Comparison of ENCODE assay signal across 8 cellular contexts in the genomic region with DNA sequence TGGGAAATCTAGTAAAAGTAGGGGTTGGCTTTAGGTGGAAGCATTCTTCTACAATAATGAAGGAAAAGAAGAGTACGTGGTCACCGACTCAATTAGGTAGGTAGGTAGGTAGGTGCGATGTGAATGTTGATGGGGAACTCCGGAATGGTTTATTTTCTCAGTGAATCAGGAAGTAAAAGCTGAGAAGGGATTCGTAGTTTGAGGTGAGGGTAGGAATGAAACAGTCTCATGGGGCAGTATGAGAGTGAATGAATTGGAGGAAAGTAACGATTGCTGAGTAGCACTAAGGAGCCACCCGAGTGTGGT. TPM values are rescaled to one million over a fixed set of nuclear protein-coding genes. Genes with fewer than 3 reads are reported as not detected.
DNase-seq lines count a peak whose midpoint lies in the region; ATAC-seq, FAIRE-seq and TF ChIP-seq lines count a peak whose summit lies in the region.

No MANE protein-coding gene starts in this region.

- H2BK15ac ChIP-seq in mesenchymal stem cell (ENCODE audit: low read depth, poor library complexity, severe bottlenecking) = no peak overlapping the region

- no peak overlapping the region for H2BK120ac ChIP-seq in mesenchymal stem cell (ENCODE audit: low read depth, low read length)

- H4K8ac ChIP-seq in mesenchymal stem cell (ENCODE audit: low read length) = peak overlapping the region; percentile 30

- H3K27me3 ChIP-seq in K562 (ENCODE audit: control insufficient read depth in 2 of 2, insufficient read depth in 2 of 2, low read length in 2 of 2) (no peaks in the 10 kb centered on the region), mesenchymal stem cell (ENCODE audit: control insufficient read depth in 1 of 2, insufficient read depth in 1 of 2, low read length in 2 of 2) (no peaks in the 10 kb centered on the region)

- H3K36me3 ChIP-seq in K562 (ENCODE audit: control insufficient read depth, insufficient read depth, low read length) (peaks cover 30% of the 10 kb centered on the region; the same call in 1 of the 3 replicates), mesenchymal stem cell (ENCODE audit: control insufficient read depth in 1 of 2, insufficient read depth in 2 of 2, low read depth in 1 of 2, low read length in 2 of 2) (peaks cover 31 to 37% of the 10 kb centered on the region in 2 experiments)

- H3K18ac ChIP-seq in mesenchymal stem cell (ENCODE audit: low read depth in 1 of 2, low read length in 2 of 2) = no peak overlapping the region

- H3K14ac ChIP-seq in mesenchymal stem cell (ENCODE audit: low read length in 2 of 2) = no peak overlapping the region

- H3K4ac ChIP-seq in mesenchymal stem cell (ENCODE audit: low read depth in 1 of 2, low read length in 2 of 2) = no peak overlapping the region

- no peak overlapping the region for H2BK5ac ChIP-seq in mesenchymal stem cell (ENCODE audit: low read depth, low read length, poor library complexity, severe bottlenecking)

- H2BK12ac ChIP-seq in mesenchymal stem cell (ENCODE audit: low read length in 2 of 2) = no peak overlapping the region

- H2AK5ac ChIP-seq in mesenchymal stem cell (ENCODE audit: low read length, severe bottlenecking) = no peak overlapping the region

- POLR2A ChIA-PET in K562 (lab: Yijun Ruan, JAX) = interaction anchor here (0.6 to 2.8 kb wide), 7 partner anchors 11 to 83 kb away, joined by 3 to 14 read pairs (median 5); no protein-coding TSS in a partner anchor

- H3K23ac ChIP-seq in mesenchymal stem cell (ENCODE audit: low read length in 2 of 2) = no peak overlapping the region

- no peak for TF ChIP-seq EP300 in K562 (IDR thresholded peaks at IDR 0.05; ENCODE audit: low read length)

- H3K4me2 ChIP-seq in K562 (ENCODE audit: insufficient read depth, low read length) (peak overlapping the region; percentile 92), mesenchymal stem cell (ENCODE audit: low read length, poor library complexity, severe bottlenecking) (peak overlapping the region; percentile 68)

- TF ChIP-seq CTCF in 22Rv1 (IDR thresholded peaks at IDR 0.05) = no peak
- TF ChIP-seq CTCF in K562 (IDR thresholded peaks at IDR 0.05 in 2 of 3, conservative IDR thresholded peaks at IDR 0.05 in 1 of 3; ENCODE audit: insufficient read depth in 2 of 3, low read depth in 1 of 3, low read length in 3 of 3) = no peak

- CTCF ChIA-PET in K562 (lab: Yijun Ruan, JAX; ENCODE audit: low intra/inter-chr PET ratio) = interaction anchor here (0.6 to 1.4 kb wide), 3 partner anchors 17 to 99 kb away, joined by 3 to 4 read pairs (median 3); no protein-coding TSS in a partner anchor

- WGBS in K562 (ENCODE audit: insufficient coverage, low coverage, missing lambda C conversion rate) = 0% methylated on average over 7 of the region's 7 CpGs
- WGBS in mesenchymal stem cell = 7% methylated on average over 7 of the region's 7 CpGs

- H3K9ac ChIP-seq in K562 (ENCODE audit: insufficient read depth in 1 of 2, low read depth in 2 of 2, low read length in 2 of 2) (peak overlapping the region; percentile 86 to 87; a peak in 3 of 4 replicates), mesenchymal stem cell (ENCODE audit: low read length) (peak overlapping the region; percentile 66)

- peaks cover 6 to 30% of the 10 kb centered on the region in 2 experiments; a peak in 4 of 5 replicates for H3K4me1 ChIP-seq in K562 (replicated peaks in 1 of 2; ENCODE audit: control insufficient read depth in 2 of 2, insufficient read depth in 2 of 2, low read length in 2 of 2)
- H3K4me1 ChIP-seq in mesenchymal stem cell (ENCODE audit: control insufficient read depth, insufficient read depth, low read depth, low read length) = peaks cover 5% of the 10 kb centered on the region

- H2AFZ ChIP-seq in K562 (ENCODE audit: low read depth, low read length) = peak overlapping the region; percentile 90
- no peak overlapping the region for H2AFZ ChIP-seq in mesenchymal stem cell (ENCODE audit: low read depth, low read length)

- in situ Hi-C loops in K562 (cut with MboI) = no loop called here
- in situ Hi-C loops in ACHN (cut with HindIII; ENCODE audit: low pct_ligation_motif_present, low pct_unique_long_range_greater_than_20kb, low sequenced_read_pairs) = no loop called here

- H3K27ac ChIP-seq in 22Rv1 = peak overlapping the region; percentile 96
- peak overlapping the region; percentile 95 for H3K27ac ChIP-seq in K562 (ENCODE audit: extremely low read depth, low read depth, low read length)
- H3K27ac ChIP-seq in mesenchymal stem cell (ENCODE audit: low read length, poor library complexity, severe bottlenecking) = peak overlapping the region; percentile 28

- no peak for TF ChIP-seq POLR2A in K562 (conservative IDR thresholded peaks at IDR 0.05)
- TF ChIP-seq POLR2A in GM12892 (IDR thresholded peaks at IDR 0.05; ENCODE audit: low read depth, low read length) = no peak

- H4K20me1 ChIP-seq in K562 (replicated peaks; ENCODE audit: control insufficient read depth, insufficient read depth, low read length) = 0 out of 2 replicates have a peak, but pooled peaks cover 2% of the 10 kb centered on the region

- peak overlapping the region; percentile 59 for H3K4me3 ChIP-seq in K562
- H3K4me3 ChIP-seq in mesenchymal stem cell (ENCODE audit: insufficient read depth in 1 of 2, low read depth in 1 of 2, low read length in 2 of 2) = peak overlapping the region in 1 of 2 experiments; percentile 65

- no peak for DNase-seq in K562 (ENCODE audit: extremely low read depth in 1 of 4, low spot score in 3 of 4)
- no peak for DNase-seq in mesenchymal stem cell
- no peak for DNase-seq in ACHN
- no peak for DNase-seq in GM12892 (ENCODE audit: insufficient read length)
- DNase-seq in stimulated activated CD4-positive, alpha-beta T cell treated with anti-CD3 and anti-CD28 coated beads, Interleukin-12 subunit alpha, Interleukin-12 subunit beta, amount 100 ng/mL, for 4 hours = no peak

- BruUV-seq in K562 (replicated peaks; lab: Mats Ljungman, UMichigan) = no TSS peak

- no peaks in the 10 kb centered on the region for H3K9me1 ChIP-seq in K562 (ENCODE audit: control insufficient read depth, insufficient read depth, low read length)

- intact Hi-C loops in K562 (cut with micrococcal nuclease) = loop anchor here (1.0 to 5.0 kb wide), 6 partner anchors 18 to 164 kb away; no protein-coding TSS in a partner anchor

- ATAC-seq in HG02610 (IDR thresholded peaks at IDR 0.05; ENCODE audit: unreplicated experiment) = peak; percentile 44
- ATAC-seq in K562 = no peak
- no peak for ATAC-seq in HG03039 (IDR thresholded peaks at IDR 0.05; ENCODE audit: unreplicated experiment)

- H3K9me3 ChIP-seq in K562 (replicated peaks; ENCODE audit: control insufficient read depth, insufficient read depth, low read depth, low read length) (no peaks in the 10 kb centered on the region), mesenchymal stem cell (ENCODE audit: control insufficient read depth, low read length) (no peaks in the 10 kb centered on the region)

- FAIRE-seq in K562 (lab: Jason Lieb, UNC) = no peak
- no peak for FAIRE-seq in GM12892 (lab: Jason Lieb, UNC)

- H3K79me1 ChIP-seq in mesenchymal stem cell (replicated peaks; ENCODE audit: low read length, poor library complexity, severe bottlenecking) = peaks cover 2% of the 10 kb centered on the region

- TF ChIP-seq RAD21 in K562 (CRISPR knock-in tag; conservative IDR thresholded peaks at IDR 0.05 in 1 of 2, IDR thresholded peaks at IDR 0.05 in 1 of 2) = no peak

- no peak overlapping the region for H4K91ac ChIP-seq in mesenchymal stem cell (ENCODE audit: low read length)

- H3K79me2 ChIP-seq in K562 (ENCODE audit: control insufficient read depth, insufficient read depth, low read length) = no peaks in the 10 kb centered on the region

RNA-seq across cellular contexts. Expression of gene PER1, which starts 13.9 kb away (rescaled TPM):
- 48.2 and 140 TPM in 2 replicates for total RNA-seq in K562 (2011; cell fraction: chromatin; rRNA removed; ENCODE audit: low replicate concordance)
- 69.2 and 70.9 TPM in 2 replicates for total RNA-seq in K562 (2011; cell fraction: nucleolus; rRNA removed)
- 56.7 and 63.2 TPM in 2 replicates for total RNA-seq in K562 (2011; cell fraction: nucleoplasm; rRNA removed)
- total RNA-seq in K562 (2014; rRNA removed) (4.5 and 10.5 TPM in 2 replicates), K562 (2014; rRNA removed; fragmentation: Illumina TruSeq; extraction: Trizol) (1.3 and 2.1 TPM in 2 replicates), K562 (2015; rRNA removed; fragmentation: Illumina TruSeq; extraction: Trizol) (1.6 and 2.0 TPM in 2 replicates), K562 (2021) (24.4 and 26.0 TPM in 2 replicates)
- polyA plus RNA-seq in K562 (2011; rRNA removed) (3.4 and 11.1 TPM in 2 replicates), K562 (2014; fragmentation: Illumina TruSeq; extraction: Trizol) (6.7 and 11.2 TPM in 2 replicates), K562 (2014; fragmentation: Nextera tagmentation; extraction: Ambion mirVana) (under 1 TPM; 0.13 to 0.25 TPM), K562 (2014; rRNA removed) (11.0 TPM in 2 replicates)
- 2.9 and 4.2 TPM in 2 replicates for polyA plus RNA-seq in K562 (2011; cell fraction: cytosol; rRNA removed)
- 21.8 and 47.2 TPM in 2 replicates for polyA plus RNA-seq in K562 (2011; cell fraction: nucleus; rRNA removed)
- 8.0 and 12.4 TPM in 2 replicates for polyA plus RNA-seq in K562 (2012)
- polyA minus RNA-seq in K562 (2011; rRNA and poly(A)+ RNA removed) = 3.6 and 5.6 TPM in 2 replicates
- 14.1 and 21.2 TPM in 2 replicates for polyA minus RNA-seq in K562 (2011; cell fraction: cytosol; rRNA and poly(A)+ RNA removed)
- 17.4 and 17.8 TPM in 2 replicates for polyA minus RNA-seq in K562 (2011; cell fraction: nucleus; rRNA and poly(A)+ RNA removed)
- polyA plus RNA-seq in mesenchymal stem cell (2013, experiment 1 of 2) = 34.9 TPM
- 25.8 TPM for polyA plus RNA-seq in mesenchymal stem cell (2013, experiment 2 of 2)
- polyA plus RNA-seq in GM12892 (2012; ENCODE audit: missing spikeins) = 11.8 TPM

RNA-seq across cellular contexts. Expression of gene HES7, which starts 14.4 kb away (rescaled TPM):
- total RNA-seq in K562 (2011; cell fraction: chromatin; rRNA removed; ENCODE audit: low replicate concordance) = 0.51 and 1.1 TPM in 2 replicates
- 0.92 and 1.2 TPM in 2 replicates for total RNA-seq in K562 (2011; cell fraction: nucleolus; rRNA removed)
- 0.66 and 1.3 TPM in 2 replicates for total RNA-seq in K562 (2011; cell fraction: nucleoplasm; rRNA removed)
- total RNA-seq in K562 (2014; rRNA removed) (0.09 and 0.45 TPM in 2 replicates), K562 (2014; rRNA removed; fragmentation: Illumina TruSeq; extraction: Trizol) (0.22 TPM in 1 of 2 replicates, not detected in the other), K562 (2015; rRNA removed; fragmentation: Illumina TruSeq; extraction: Trizol) (not detected in 2 replicates), K562 (2021) (1.1 and 2.2 TPM in 2 replicates)
- polyA plus RNA-seq in K562 (2011; rRNA removed) (0.14 and 0.31 TPM in 2 replicates), K562 (2014; fragmentation: Illumina TruSeq; extraction: Trizol) (0.11 and 0.13 TPM in 2 replicates), K562 (2014; fragmentation: Nextera tagmentation; extraction: Ambion mirVana) (under 1 TPM; 0.03 to 0.06 TPM), K562 (2014; rRNA removed) (0.16 and 1.7 TPM in 2 replicates)
- polyA plus RNA-seq in K562 (2011; cell fraction: cytosol; rRNA removed) = 0.16 and 0.94 TPM in 2 replicates
- polyA plus RNA-seq in K562 (2011; cell fraction: nucleus; rRNA removed) = 1.4 and 3.3 TPM in 2 replicates
- 0.22 and 0.29 TPM in 2 replicates for polyA plus RNA-seq in K562 (2012)
- 0.11 TPM in 1 of 2 replicates, not detected in the other for polyA minus RNA-seq in K562 (2011; rRNA and poly(A)+ RNA removed)
- polyA minus RNA-seq in K562 (2011; cell fraction: cytosol; rRNA and poly(A)+ RNA removed) = not detected in 2 replicates
- polyA minus RNA-seq in K562 (2011; cell fraction: nucleus; rRNA and poly(A)+ RNA removed) = 0.56 and 0.94 TPM in 2 replicates
- 1.5 TPM for polyA plus RNA-seq in mesenchymal stem cell (2013, experiment 1 of 2)
- 1.4 TPM for polyA plus RNA-seq in mesenchymal stem cell (2013, experiment 2 of 2)
- polyA plus RNA-seq in GM12892 (2012; ENCODE audit: missing spikeins) = 0.21 TPM

RNA-seq across cellular contexts. Expression of gene ALOXE3, which starts 20.0 kb away (rescaled TPM):
- total RNA-seq in K562 (2011; cell fraction: chromatin; rRNA removed; ENCODE audit: low replicate concordance) = 0.12 TPM in 1 of 2 replicates, not detected in the other
- total RNA-seq in K562 (2011; cell fraction: nucleolus; rRNA removed) = not detected in 2 replicates
- total RNA-seq in K562 (2011; cell fraction: nucleoplasm; rRNA removed) = not detected in 2 replicates
- total RNA-seq in K562 (2014; rRNA removed) = not detected in 2 replicates
- total RNA-seq in K562 (2014; rRNA removed; fragmentation: Illumina TruSeq; extraction: Trizol) = not detected in 2 replicates
- total RNA-seq in K562 (2015; rRNA removed; fragmentation: Illumina TruSeq; extraction: Trizol) = 0.04 TPM in 1 of 2 replicates, not detected in the other
- total RNA-seq in K562 (2021) = not detected in 2 replicates
- polyA plus RNA-seq in K562 (2011; rRNA removed) = not detected in 2 replicates
- not detected in 2 replicates for polyA plus RNA-seq in K562 (2011; cell fraction: cytosol; rRNA removed)
- polyA plus RNA-seq in K562 (2011; cell fraction: nucleus; rRNA removed) = 0.03 and 0.06 TPM in 2 replicates
- polyA plus RNA-seq in K562 (2012) = 0.14 TPM in 1 of 2 replicates, not detected in the other
- polyA plus RNA-seq in K562 (2014; fragmentation: Illumina TruSeq; extraction: Trizol) = not detected in 2 replicates
- polyA plus RNA-seq in K562 (2014; fragmentation: Nextera tagmentation; extraction: Ambion mirVana) = not detected
- 0.04 TPM in 1 of 2 replicates, not detected in the other for polyA plus RNA-seq in K562 (2014; rRNA removed)
- not detected in 2 replicates for polyA minus RNA-seq in K562 (2011; rRNA and poly(A)+ RNA removed)
- polyA minus RNA-seq in K562 (2011; cell fraction: cytosol; rRNA and poly(A)+ RNA removed) = not detected in 2 replicates
- polyA minus RNA-seq in K562 (2011; cell fraction: nucleus; rRNA and poly(A)+ RNA removed) = not detected in 2 replicates
- 0.01 TPM for polyA plus RNA-seq in mesenchymal stem cell (2013, experiment 1 of 2)
- polyA plus RNA-seq in mesenchymal stem cell (2013, experiment 2 of 2) = not detected
- not detected for polyA plus RNA-seq in GM12892 (2012; ENCODE audit: missing spikeins)

RNA-seq across cellular contexts. Expression of gene VAMP2, which starts 24.4 kb away (rescaled TPM):
- total RNA-seq in K562 (2011; cell fraction: chromatin; rRNA removed; ENCODE audit: low replicate concordance) = 54.5 and 58.1 TPM in 2 replicates
- total RNA-seq in K562 (2011; cell fraction: nucleolus; rRNA removed) = 32.9 and 33.8 TPM in 2 replicates
- 75.0 and 137 TPM in 2 replicates for total RNA-seq in K562 (2011; cell fraction: nucleoplasm; rRNA removed)
- 5.9 and 6.0 TPM in 2 replicates for total RNA-seq in K562 (2014; rRNA removed)
- total RNA-seq in K562 (2014; rRNA removed; fragmentation: Illumina TruSeq; extraction: Trizol) = 4.8 and 5.5 TPM in 2 replicates
- 4.4 and 4.9 TPM in 2 replicates for total RNA-seq in K562 (2015; rRNA removed; fragmentation: Illumina TruSeq; extraction: Trizol)
- 17.5 and 23.4 TPM in 2 replicates for total RNA-seq in K562 (2021)
- polyA plus RNA-seq in K562 (2011; rRNA removed) = 13.4 and 22.8 TPM in 2 replicates
- 13.3 and 24.8 TPM in 2 replicates for polyA plus RNA-seq in K562 (2011; cell fraction: cytosol; rRNA removed)
- polyA plus RNA-seq in K562 (2011; cell fraction: nucleus; rRNA removed) = 83.4 and 84.6 TPM in 2 replicates
- 24.0 and 57.3 TPM in 2 replicates for polyA plus RNA-seq in K562 (2012)
- polyA plus RNA-seq in K562 (2014; fragmentation: Illumina TruSeq; extraction: Trizol) = 28.1 and 31.8 TPM in 2 replicates
- 1 to 10 TPM; 2.3 to 3.2 TPM for polyA plus RNA-seq in K562 (2014; fragmentation: Nextera tagmentation; extraction: Ambion mirVana)
- 22.9 and 23.3 TPM in 2 replicates for polyA plus RNA-seq in K562 (2014; rRNA removed)
- polyA minus RNA-seq in K562 (2011; rRNA and poly(A)+ RNA removed) = 4.4 and 4.6 TPM in 2 replicates
- 4.1 and 5.7 TPM in 2 replicates for polyA minus RNA-seq in K562 (2011; cell fraction: cytosol; rRNA and poly(A)+ RNA removed)
- 10.6 and 12.4 TPM in 2 replicates for polyA minus RNA-seq in K562 (2011; cell fraction: nucleus; rRNA and poly(A)+ RNA removed)
- 48.0 TPM for polyA plus RNA-seq in mesenchymal stem cell (2013, experiment 1 of 2)
- 47.4 TPM for polyA plus RNA-seq in mesenchymal stem cell (2013, experiment 2 of 2)
- polyA plus RNA-seq in GM12892 (2012; ENCODE audit: missing spikeins) = 32.1 TPM

RNA-seq across cellular contexts. Expression of gene TMEM107, which starts 37.9 kb away (rescaled TPM):
- 42.3 and 63.3 TPM in 2 replicates for total RNA-seq in K562 (2011; cell fraction: chromatin; rRNA removed; ENCODE audit: low replicate concordance)
- total RNA-seq in K562 (2011; cell fraction: nucleolus; rRNA removed) = 76.2 and 101 TPM in 2 replicates
- total RNA-seq in K562 (2011; cell fraction: nucleoplasm; rRNA removed) = 131 and 204 TPM in 2 replicates
- total RNA-seq in K562 (2014; rRNA removed) (11.4 and 15.5 TPM in 2 replicates), K562 (2014; rRNA removed; fragmentation: Illumina TruSeq; extraction: Trizol) (24.0 and 28.1 TPM in 2 replicates), K562 (2015; rRNA removed; fragmentation: Illumina TruSeq; extraction: Trizol) (16.8 and 16.9 TPM in 2 replicates), K562 (2021) (16.3 and 16.8 TPM in 2 replicates)
- polyA plus RNA-seq in K562 (2011; rRNA removed) (23.1 and 26.2 TPM in 2 replicates), K562 (2014; fragmentation: Illumina TruSeq; extraction: Trizol) (7.1 and 9.7 TPM in 2 replicates), K562 (2014; fragmentation: Nextera tagmentation; extraction: Ambion mirVana) (10 to 100 TPM; 17.4 to 19.5 TPM), K562 (2014; rRNA removed) (12.5 and 16.7 TPM in 2 replicates)
- polyA plus RNA-seq in K562 (2011; cell fraction: cytosol; rRNA removed) = 30.2 and 33.9 TPM in 2 replicates
- polyA plus RNA-seq in K562 (2011; cell fraction: nucleus; rRNA removed) = 38.7 and 40.6 TPM in 2 replicates
- polyA plus RNA-seq in K562 (2012) = 18.6 and 19.9 TPM in 2 replicates
- polyA minus RNA-seq in K562 (2011; rRNA and poly(A)+ RNA removed) = 56.1 and 92.4 TPM in 2 replicates
- polyA minus RNA-seq in K562 (2011; cell fraction: cytosol; rRNA and poly(A)+ RNA removed) = 26.4 and 31.2 TPM in 2 replicates
- 63.1 and 97.3 TPM in 2 replicates for polyA minus RNA-seq in K562 (2011; cell fraction: nucleus; rRNA and poly(A)+ RNA removed)
- 9.0 TPM for polyA plus RNA-seq in mesenchymal stem cell (2013, experiment 1 of 2)
- polyA plus RNA-seq in mesenchymal stem cell (2013, experiment 2 of 2) = 9.7 TPM
- 22.7 TPM for polyA plus RNA-seq in GM12892 (2012; ENCODE audit: missing spikeins)

Comparison
In these comparisons a context has a peak if more than half of its experiments do, and no peak if none do; other contexts are left out.
1. H3K27ac ChIP-seq: peak in every context shown above with its lines; median percentile 96 in 22Rv1; 95 in K562; 28 in mesenchymal stem cell.